In the genomic region with DNA sequence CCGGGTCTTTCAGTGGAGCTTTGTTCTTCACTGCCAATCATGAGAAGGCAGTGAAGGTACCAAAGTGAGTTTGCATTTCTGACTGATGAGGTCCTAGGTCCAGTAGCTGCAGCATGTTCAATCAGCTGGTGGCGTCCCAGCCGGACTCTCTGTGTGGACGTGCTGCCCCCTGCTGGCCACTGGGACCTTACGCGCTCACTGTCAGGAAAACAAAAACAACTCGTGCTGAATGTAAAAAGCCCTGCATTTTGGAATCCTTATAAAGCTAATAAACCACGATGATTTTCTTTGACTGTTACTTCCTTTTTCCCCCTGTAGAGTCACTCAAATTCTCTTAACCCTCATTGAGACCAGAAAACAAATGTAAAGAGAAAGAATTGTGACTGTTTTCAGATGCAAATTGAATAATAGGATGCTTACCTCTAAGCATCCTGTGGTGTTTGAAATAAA, we compare ENCODE assay signal across 8 cellular contexts. TPM values are rescaled to one million over a fixed set of nuclear protein-coding genes. Genes with fewer than 3 reads are reported as not detected.
A peak's percentile ranks its signal among the peaks of the same experiment; 100 is the strongest.
DNase-seq lines count a peak whose midpoint lies in the region; ATAC-seq and TF ChIP-seq lines count a peak whose summit lies in the region.

No MANE protein-coding gene starts in this region.

- TF ChIP-seq CTCF in epithelial cell of esophagus (IDR thresholded peaks at IDR 0.05; ENCODE audit: insufficient read depth, low read depth, low read length, missing control alignments) (peak; percentile 94), mucosa of descending colon (IDR thresholded peaks at IDR 0.05) (peak; percentile 84)

- intact Hi-C loops in mucosa of descending colon (cut with DNase I, micrococcal nuclease): loop anchor here (5.0 to 10.0 kb wide), 3 partner anchors 372 to 535 kb away; no protein-coding TSS in a partner anchor

- peak; percentile 63 for ATAC-seq in mucosa of descending colon
- no peak for ATAC-seq in GM21526 (IDR thresholded peaks at IDR 0.05; ENCODE audit: low FRiP score, unreplicated experiment)

- H3K4me3 ChIP-seq in epithelial cell of esophagus (ENCODE audit: low read length) (no peak overlapping the region), mucosa of descending colon (no peak overlapping the region)

- no peaks in the 10 kb centered on the region for H3K9me3 ChIP-seq in mucosa of descending colon

- H3K4me1 ChIP-seq in mucosa of descending colon (ENCODE audit: low read depth): peaks cover 11% of the 10 kb centered on the region

- DNase-seq in GDM1 (lab: John Stamatoyannopoulos, UW) (peak; percentile 36), HT-29 (ENCODE audit: low spot score) (peak; percentile 94), NOMO-1 treated with DMSO at 0.1 percent for 48 hours (lab: John Stamatoyannopoulos, UW; ENCODE audit: unreplicated experiment) (peak; percentile 66), epithelial cell of esophagus (ENCODE audit: low read depth) (peak; percentile 90), mucosa of descending colon (peak; percentile 88 to 93 (median 92))
- peak; percentile 20 for DNase-seq in activated CD8-positive, alpha-beta memory T cell treated with anti-CD3 and anti-CD28 coated beads, Interleukin-2, amount 50 U/mL, for 1 hour (ENCODE audit: extremely low read depth)
- peak; percentile 68 for DNase-seq in stimulated activated CD8-positive, alpha-beta memory T cell treated with anti-CD3 and anti-CD28 coated beads, Interleukin-4, amount 100 ng/mL, for 24 hours (ENCODE audit: low read depth)

- no peaks in the 10 kb centered on the region for H3K36me3 ChIP-seq in mucosa of descending colon (ENCODE audit: low read depth)

RNA-seq across cellular contexts. Expression of a gene that starts 4.9 kb away (rescaled TPM):
- total RNA-seq in HT-29 (2014; rRNA removed; shearing (Covaris generic)): 389 and 427 TPM in 2 replicates
- total RNA-seq in mucosa of descending colon: 1,000 to 10,000 TPM in 2 of 3 donors, 100 to 1,000 TPM in 1; 968 to 2,235 (median 1,593) TPM

RNA-seq across cellular contexts. Expression of a gene that starts 48.5 kb away (rescaled TPM):
- 11.1 and 14.4 TPM in 2 replicates for total RNA-seq in HT-29 (2014; rRNA removed; shearing (Covaris generic))
- 10 to 100 TPM; 22.6 to 30.7 (median 30.0) TPM for total RNA-seq in mucosa of descending colon

Comparison
In these comparisons a context has a peak if more than half of its experiments do, and no peak if none do; other contexts are left out.
1. DNase-seq: peak in every context shown above with its lines; median percentile 94 in HT-29; 92 in mucosa of descending colon; 90 in epithelial cell of esophagus; 68 in stimulated activated CD8-positive, alpha-beta memory T cell treated with anti-CD3 and anti-CD28 coated beads, Interleukin-4, amount 100 ng/mL, for 24 hours; 66 in NOMO-1 treated with DMSO at 0.1 percent for 48 hours; 36 in GDM1; 20 in activated CD8-positive, alpha-beta memory T cell treated with anti-CD3 and anti-CD28 coated beads, Interleukin-2, amount 50 U/mL, for 1 hour.